Comparison of ENCODE assay signal across 31 cellular contexts in genomic region chr5:167280111-167280510, GRCh38.
"Had no signal": no experiment of that assay in that cellular context is flagged by ENCODE, and none has a peak within 500 bp of the region (broad histone marks: within the 10 kb centered on the region; RNA-seq: fewer than 3 reads in every experiment).

No MANE protein-coding gene starts in this region.

- H3K9me3 Mint-ChIP-seq: activated B cell treated with CpG ODN at 0.5 μM for 24 hours had no signal

- H3K27ac ChIP-seq: body of pancreas, breast epithelium, epithelial cell of prostate, esophagus squamous epithelium, gastroesophageal sphincter, heart right ventricle, hepatocyte, WERI-Rb-1 had no signal

- DNase-seq: activated B cell treated with CpG ODN at 0.5 μM for 24 hours; activated CD4-positive, alpha-beta T cell treated with anti-CD3 and anti-CD28 coated beads for 48 hours; activated CD4-positive, alpha-beta T cell treated with anti-CD3 and anti-CD28 coated beads, Interleukin-2, amount 50 U/mL, for 1 hour; activated CD4-positive, alpha-beta T cell treated with anti-CD3 and anti-CD28 coated beads, Interleukin-2, amount 50 U/mL, for 48 hours; activated CD8-positive, alpha-beta memory T cell treated with anti-CD3 and anti-CD28 coated beads for 24 hours; activated CD8-positive, alpha-beta T cell treated with anti-CD3 and anti-CD28 coated beads for 36 hours; activated effector memory CD4-positive, alpha-beta T cell treated with Interleukin-2 at 50 U/mL for 16 hours; activated gamma-delta T cell treated with Interleukin-2 at 50 U/mL for 16 hours; activated naive CD4-positive, alpha-beta T cell treated with anti-CD3 and anti-CD28 coated beads, Interleukin-2, amount 50 U/mL, for 16 hours; activated naive CD4-positive, alpha-beta T cell treated with Interleukin-2 at 50 U/mL for 16 hours; activated T-cell treated with anti-CD3 and anti-CD28 coated beads, Interleukin-2, amount 50 U/mL, for 4 hours; amniotic stem cell; aorta; body of pancreas; cortex of kidney; dermis blood vessel endothelial cell; effector CD4-positive, alpha-beta T cell; effector memory CD8-positive, alpha-beta T cell; esophagus squamous epithelium; foreskin melanocyte; heart right ventricle; T-helper 17 cell; T1000; WERI-Rb-1 had no signal

- H3K9me3 ChIP-seq: body of pancreas, breast epithelium, esophagus squamous epithelium, gastroesophageal sphincter had no signal

- H3K4me3 Mint-ChIP-seq: activated B cell treated with CpG ODN at 0.5 μM for 24 hours; activated CD8-positive, alpha-beta T cell treated with anti-CD3 and anti-CD28 coated beads for 36 hours; activated naive CD8-positive, alpha-beta T cell; activated T-cell treated with anti-CD3 and anti-CD28 coated beads, Interleukin-2, amount 50 U/mL, for 4 hours; activated T-helper 17 cell treated with anti-CD3 and anti-CD28 coated beads, Interleukin-2, amount 50 U/mL, for 72 hours; effector memory CD8-positive, alpha-beta T cell; T-helper 17 cell; T-helper 2 cell treated with Interferon-gamma antibody and Interleukin-4, amounts not matched to agents 5 μg/mL and 100 μg/mL, for 36 hours had no signal

- H3K36me3 Mint-ChIP-seq: activated naive CD8-positive, alpha-beta T cell had no signal

- H3K27me3 Mint-ChIP-seq: activated B cell treated with CpG ODN at 0.5 μM for 24 hours; activated CD8-positive, alpha-beta T cell treated with anti-CD3 and anti-CD28 coated beads for 36 hours; activated naive CD8-positive, alpha-beta T cell; activated T-helper 17 cell treated with anti-CD3 and anti-CD28 coated beads, Interleukin-2, amount 50 U/mL, for 72 hours; effector memory CD8-positive, alpha-beta T cell; T-helper 17 cell had no signal

- H3K27ac Mint-ChIP-seq: activated B cell treated with CpG ODN at 0.5 μM for 24 hours; activated CD8-positive, alpha-beta T cell treated with anti-CD3 and anti-CD28 coated beads for 36 hours; activated naive CD8-positive, alpha-beta T cell; activated T-helper 17 cell treated with anti-CD3 and anti-CD28 coated beads, Interleukin-2, amount 50 U/mL, for 72 hours; effector memory CD8-positive, alpha-beta T cell; T-helper 17 cell; T-helper 2 cell treated with Interferon-gamma antibody and Interleukin-4, amounts not matched to agents 5 μg/mL and 100 μg/mL, for 36 hours had no signal

- H3K36me3 ChIP-seq: breast epithelium, esophagus squamous epithelium, gastroesophageal sphincter, heart right ventricle, WERI-Rb-1 had no signal

- H3K4me3 ChIP-seq: body of pancreas, breast epithelium, esophagus squamous epithelium, gastroesophageal sphincter, heart right ventricle, hepatocyte had no signal

- H3K4me1 Mint-ChIP-seq: activated B cell treated with CpG ODN at 0.5 μM for 24 hours; activated T-helper 17 cell treated with anti-CD3 and anti-CD28 coated beads, Interleukin-2, amount 50 U/mL, for 72 hours; T-helper 17 cell had no signal

- H3K4me1 ChIP-seq: body of pancreas, breast epithelium, esophagus squamous epithelium, gastroesophageal sphincter, heart right ventricle had no signal

- H3K27me3 ChIP-seq: body of pancreas, breast epithelium, esophagus squamous epithelium, gastroesophageal sphincter, heart right ventricle, hepatocyte had no signal
